In genomic region chr7:131459256-131459655, GRCh38 we compare ENCODE assay signal across 20 cellular contexts.
DNase-seq lines count a peak whose midpoint lies in the region; ATAC-seq, FAIRE-seq and TF ChIP-seq lines count a peak whose summit lies in the region.
"Had no signal": no experiment of that assay in that cellular context is flagged by ENCODE, and none has a peak within 500 bp of the region (broad histone marks: within the 10 kb centered on the region; RNA-seq: fewer than 3 reads in every experiment).

No MANE protein-coding gene starts in this region.

- H3K4me1 Mint-ChIP-seq in HFFc6 (ENCODE audit: low read depth) = peaks cover 36% of the 10 kb centered on the region
- H3K4me1 Mint-ChIP-seq in activated T-helper 17 cell treated with anti-CD3 and anti-CD28 coated beads, Interleukin-2, amount 50 U/mL, for 72 hours = peaks cover 6% of the 10 kb centered on the region

- H3K27me3 ChIP-seq in dorsolateral prefrontal cortex = no peaks in the 10 kb centered on the region
- H3K27me3 ChIP-seq: pancreas, vagina had no signal

- H3K36me3 Mint-ChIP-seq in HFFc6 (ENCODE audit: low read depth) = peaks cover 50% of the 10 kb centered on the region
- H3K36me3 Mint-ChIP-seq in activated T-helper 17 cell treated with anti-CD3 and anti-CD28 coated beads, Interleukin-2, amount 50 U/mL, for 72 hours (ENCODE audit: low read depth) = peaks cover 77% of the 10 kb centered on the region

- WGBS in A549 (ENCODE audit: missing lambda C conversion rate) = 100% methylated on average over 1 of the region's 1 CpG

- POLR2A ChIA-PET in A549 (lab: Yijun Ruan, JAX) (no interaction called here), HEK293T (lab: Yijun Ruan, JAX) (no interaction called here)

- H3K9me3 ChIP-seq in A549 = no peaks in the 10 kb centered on the region
- H3K9me3 ChIP-seq: pancreas, vagina had no signal

- no peak for FAIRE-seq in A549 (lab: Jason Lieb, UNC)
- FAIRE-seq: pancreas had no signal

- no peak for TF ChIP-seq RAD21 in A549 (conservative IDR thresholded peaks at IDR 0.05 in 1 of 2, IDR thresholded peaks at IDR 0.05 in 1 of 2)

- no peaks in the 10 kb centered on the region for H3K9me3 Mint-ChIP-seq in HFFc6
- H3K9me3 Mint-ChIP-seq in activated T-helper 17 cell treated with anti-CD3 and anti-CD28 coated beads, Interleukin-2, amount 50 U/mL, for 72 hours = no peaks in the 10 kb centered on the region
- H3K9me3 Mint-ChIP-seq: CD4-positive, alpha-beta memory T cell had no signal

- peaks cover 23% of the 10 kb centered on the region for H3K4me1 ChIP-seq in A549
- H3K4me1 ChIP-seq: vagina had no signal

- ATAC-seq in A549 = peak; percentile 47 to 51; a peak in 3 of 6 replicates
- ATAC-seq in activated T-helper 17 cell treated with anti-CD3 and anti-CD28 coated beads, Interleukin-2, amount 50 U/mL, for 72 hours (replicated peaks) = no peak
- ATAC-seq: Panc1, pancreas had no signal

- H3K4me3 ChIP-seq in A549 = no peak overlapping the region
- H3K4me3 ChIP-seq in dorsolateral prefrontal cortex = no peak overlapping the region
- H3K4me3 ChIP-seq: pancreas, vagina had no signal

- no peak for TF ChIP-seq POLR2A in A549 (IDR thresholded peaks at IDR 0.05; ENCODE audit: low read length)

- H3K4me3 Mint-ChIP-seq in HFFc6 = no peak overlapping the region; the same call in 1 of the 2 replicates
- no peak overlapping the region for H3K4me3 Mint-ChIP-seq in activated T-helper 17 cell treated with anti-CD3 and anti-CD28 coated beads, Interleukin-2, amount 50 U/mL, for 72 hours
- H3K4me3 Mint-ChIP-seq: activated naive CD8-positive, alpha-beta T cell; CD4-positive, alpha-beta memory T cell had no signal

- intact Hi-C loops in dorsolateral prefrontal cortex (cut with DNase I) = no loop called here

- H3K27ac Mint-ChIP-seq in HFFc6 = peak overlapping the region; percentile 35
- peak overlapping the region; percentile 44 for H3K27ac Mint-ChIP-seq in activated T-helper 17 cell treated with anti-CD3 and anti-CD28 coated beads, Interleukin-2, amount 50 U/mL, for 72 hours

- peak in 1 of 2 experiments; percentile 12 for DNase-seq in A549 (ENCODE audit: low read depth in 1 of 2, low spot score in 1 of 2)
- peak; percentile 1 for DNase-seq in HFFc6
- DNase-seq in iPS-NIHi7 (ENCODE audit: extremely low spot score) = peak; percentile 14
- no peak for DNase-seq in dorsolateral prefrontal cortex
- no peak for DNase-seq in NCI-H2227 (lab: John Stamatoyannopoulos, UW; ENCODE audit: unreplicated experiment)
- no peak for DNase-seq in HEK293T (ENCODE audit: extremely low spot score)
- no peak for DNase-seq in 8988T
- DNase-seq: activated T-cell treated with anti-CD3 and anti-CD28 coated beads for 4 hours; CD4-positive, alpha-beta memory T cell; foreskin fibroblast; NCI-H1105; NCI-H2171; NCI-H774; pancreas; stimulated activated CD4-positive, alpha-beta T cell treated with anti-CD3 and anti-CD28 coated beads, Interleukin-2, amount 100 ng/mL, for 48 hours had no signal

- H3K4me2 ChIP-seq in A549 = 0 out of 3 replicates have a peak overlapping the region, but pooled peaks have one; percentile 17
- H3K4me2 ChIP-seq: KMS-11 had no signal

- CTCF ChIA-PET in A549 (lab: Yijun Ruan, JAX) = interaction anchor here (0.5 to 0.9 kb wide), 2 partner anchors 83 to 493 kb away, joined by 3 to 4 read pairs; no protein-coding TSS in a partner anchor
- CTCF ChIA-PET in HEK293T (lab: Yijun Ruan, JAX) = no interaction called here

- TF ChIP-seq CTCF in A549 (IDR thresholded peaks at IDR 0.05) (no peak), HFFc6 (IDR thresholded peaks at IDR 0.05) (no peak), dorsolateral prefrontal cortex (IDR thresholded peaks at IDR 0.05 in 54 of 56, conservative IDR thresholded peaks at IDR 0.05 in 2 of 56; ENCODE audit: low read depth in 1 of 56, partially characterized antibody in 56 of 56) (no peak)

- peaks cover 3% of the 10 kb centered on the region; the same call in 1 of the 2 replicates for H3K27me3 Mint-ChIP-seq in HFFc6 (ENCODE audit: insufficient read depth)
- H3K27me3 Mint-ChIP-seq in activated T-helper 17 cell treated with anti-CD3 and anti-CD28 coated beads, Interleukin-2, amount 50 U/mL, for 72 hours = no peaks in the 10 kb centered on the region
- H3K27me3 Mint-ChIP-seq: activated naive CD8-positive, alpha-beta T cell; CD4-positive, alpha-beta memory T cell had no signal

- no peak overlapping the region for H3K27ac ChIP-seq in A549
- H3K27ac ChIP-seq in dorsolateral prefrontal cortex = no peak overlapping the region
- H3K27ac ChIP-seq: KMS-11, pancreas, vagina had no signal

- no peak for TF ChIP-seq EP300 in A549 (IDR thresholded peaks at IDR 0.05)

TF ChIP-seq in A549, 52 proteins besides CTCF, POLR2A, EP300 and RAD21:
- TF ChIP-seq HOXB5 (CRISPR knock-in tag; IDR thresholded peaks at IDR 0.05) (no peak), REST (IDR thresholded peaks at IDR 0.05) (no peak), EHF (CRISPR knock-in tag; IDR thresholded peaks at IDR 0.05) (no peak), FOSL2 (IDR thresholded peaks at IDR 0.05) (no peak), FOSL2 (CRISPR knock-in tag; IDR thresholded peaks at IDR 0.05) (peak; percentile 66)

TF ChIP-seq in HEK293T, 16 proteins besides CTCF, POLR2A, EP300 and RAD21:
- TF ChIP-seq LEF1 (IDR thresholded peaks at IDR 0.05; ENCODE audit: borderline replicate concordance) = no peak
- no peak for TF ChIP-seq FOXA1 (IDR thresholded peaks at IDR 0.05)
- no peak for TF ChIP-seq TARDBP (IDR thresholded peaks at IDR 0.05)
- no peak for TF ChIP-seq FOXK2 (IDR thresholded peaks at IDR 0.05)
- no peak for TF ChIP-seq ZNF384 (IDR thresholded peaks at IDR 0.05)
- TF ChIP-seq, protein P1, sequence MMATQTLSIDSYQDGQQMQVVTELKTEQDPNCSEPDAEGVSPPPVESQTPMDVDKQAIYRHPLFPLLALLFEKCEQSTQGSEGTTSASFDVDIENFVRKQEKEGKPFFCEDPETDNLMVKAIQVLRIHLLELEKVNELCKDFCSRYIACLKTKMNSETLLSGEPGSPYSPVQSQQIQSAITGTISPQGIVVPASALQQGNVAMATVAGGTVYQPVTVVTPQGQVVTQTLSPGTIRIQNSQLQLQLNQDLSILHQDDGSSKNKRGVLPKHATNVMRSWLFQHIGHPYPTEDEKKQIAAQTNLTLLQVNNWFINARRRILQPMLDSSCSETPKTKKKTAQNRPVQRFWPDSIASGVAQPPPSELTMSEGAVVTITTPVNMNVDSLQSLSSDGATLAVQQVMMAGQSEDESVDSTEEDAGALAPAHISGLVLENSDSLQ (IDR thresholded peaks at IDR 0.05) = no peak
- no peak for TF ChIP-seq SUZ12 (IDR thresholded peaks at IDR 0.05)
- no peak for TF ChIP-seq ELF4 (IDR thresholded peaks at IDR 0.05)
- TF ChIP-seq SP1 (IDR thresholded peaks at IDR 0.05) = no peak
- TF ChIP-seq BHLHE40 (IDR thresholded peaks at IDR 0.05; ENCODE audit: borderline replicate concordance) = no peak
- no peak for TF ChIP-seq NFRKB (IDR thresholded peaks at IDR 0.05)
- no peak for TF ChIP-seq HDGF (IDR thresholded peaks at IDR 0.05; ENCODE audit: borderline replicate concordance)
- no peak for TF ChIP-seq ARNT (IDR thresholded peaks at IDR 0.05)
- TF ChIP-seq L3MBTL2 (conservative IDR thresholded peaks at IDR 0.05) = no peak
- no peak for TF ChIP-seq CTBP1 (IDR thresholded peaks at IDR 0.05; ENCODE audit: borderline replicate concordance)
- no peak for TF ChIP-seq FOXM1 (IDR thresholded peaks at IDR 0.05; ENCODE audit: borderline replicate concordance)

Comparison
In these comparisons a context has a peak if more than half of its experiments do, and no peak if none do; other contexts are left out.
1. DNase-seq: peak in HFFc6 (single experiment) and iPS-NIHi7 (single experiment); none in dorsolateral prefrontal cortex (0 of 10), NCI-H2227 (single experiment), HEK293T (single experiment) and 8988T (single experiment).